ENCODE assay signal across 1 cellular context in genomic region chr6:143059616-143060353, GRCh38.
TF ChIP-seq lines count a peak whose summit lies in the region.

No MANE protein-coding gene starts in this region.

TF ChIP-seq in HepG2, 621 proteins besides CTCF, POLR2A, EP300 and RAD21 (continued from another document and continues in another):
- TF ChIP-seq PRDM10 (CRISPR knock-in tag; IDR thresholded peaks at IDR 0.05; ENCODE audit: low read depth) (no peak), PAXIP1 (CRISPR knock-in tag; conservative IDR thresholded peaks at IDR 0.05) (peak; percentile 60; the same call in 1 of the 2 replicates), ZUFSP (CRISPR knock-in tag; IDR thresholded peaks at IDR 0.05; ENCODE audit: borderline replicate concordance) (no peak), ZNF644 (CRISPR knock-in tag; IDR thresholded peaks at IDR 0.05; ENCODE audit: low read depth) (peak; percentile 76), ZNF546 (CRISPR knock-in tag; conservative IDR thresholded peaks at IDR 0.05) (no peak), RXRA (CRISPR knock-in tag; IDR thresholded peaks at IDR 0.05) (no peak; the same call in 1 of the 2 replicates), ZEB1 (IDR thresholded peaks at IDR 0.05; ENCODE audit: insufficient replicate concordance, low read depth) (peak; percentile 72), ZNF362 (CRISPR knock-in tag; IDR thresholded peaks at IDR 0.05; ENCODE audit: borderline replicate concordance) (no peak), RBFOX2 (IDR thresholded peaks at IDR 0.05; ENCODE audit: low read depth, low read length) (no peak), THAP11 (CRISPR knock-in tag; IDR thresholded peaks at IDR 0.05) (peak; percentile 73), RFX1 (IDR thresholded peaks at IDR 0.05) (no peak), NR3C1 (CRISPR knock-in tag; IDR thresholded peaks at IDR 0.05) (no peak), ZNF205 (CRISPR knock-in tag; IDR thresholded peaks at IDR 0.05) (0 out of 2 replicates have a peak, but pooled peaks have one; percentile 4), NFIB (CRISPR knock-in tag; IDR thresholded peaks at IDR 0.05; ENCODE audit: borderline replicate concordance) (no peak), MIER2 (CRISPR knock-in tag; IDR thresholded peaks at IDR 0.05) (no peak), JDP2 (CRISPR knock-in tag; IDR thresholded peaks at IDR 0.05; ENCODE audit: borderline replicate concordance) (no peak), IKZF5 (CRISPR knock-in tag; IDR thresholded peaks at IDR 0.05) (peak; percentile 54; the same call in 1 of the 2 replicates), ATM (IDR thresholded peaks at IDR 0.05; ENCODE audit: borderline replicate concordance) (no peak), TFDP1 (CRISPR knock-in tag; IDR thresholded peaks at IDR 0.05; ENCODE audit: borderline replicate concordance) (no peak), FOXA3 (CRISPR knock-in tag; IDR thresholded peaks at IDR 0.05) (peak; percentile 81), ZNF333 (CRISPR knock-in tag; IDR thresholded peaks at IDR 0.05; ENCODE audit: borderline replicate concordance) (no peak), BRCA1 (CRISPR knock-in tag; IDR thresholded peaks at IDR 0.05) (no peak), TIGD3 (CRISPR knock-in tag; IDR thresholded peaks at IDR 0.05; ENCODE audit: borderline replicate concordance) (no peak), ZFAT (CRISPR knock-in tag; conservative IDR thresholded peaks at IDR 0.05) (no peak), NCOA1 (CRISPR knock-in tag; IDR thresholded peaks at IDR 0.05) (no peak), ZNF34 (CRISPR knock-in tag; IDR thresholded peaks at IDR 0.05; ENCODE audit: borderline replicate concordance) (no peak), ZNF33A (CRISPR knock-in tag; IDR thresholded peaks at IDR 0.05; ENCODE audit: borderline replicate concordance) (no peak), GTF2F1 (IDR thresholded peaks at IDR 0.05; ENCODE audit: low read length) (no peak), MXD1 (CRISPR knock-in tag; IDR thresholded peaks at IDR 0.05) (no peak), ZNF407 (CRISPR knock-in tag; IDR thresholded peaks at IDR 0.05; ENCODE audit: not compliant biosample characterization) (no peak), TCF7L2 (IDR thresholded peaks at IDR 0.05; ENCODE audit: low read depth, low read length) (no peak)
